10 cellular contexts compared by ENCODE assay signal in genomic region chr1:159171688-159172501, GRCh38. TPM values are rescaled to one million over a fixed set of nuclear protein-coding genes. Genes with fewer than 3 reads are reported as not detected.
DNase-seq lines count a peak whose midpoint lies in the region; ATAC-seq and TF ChIP-seq lines count a peak whose summit lies in the region.
"Had no signal": no experiment of that assay in that cellular context is flagged by ENCODE, and none has a peak within 500 bp of the region (broad histone marks: within the 10 kb centered on the region; RNA-seq: fewer than 3 reads in every experiment).

No MANE protein-coding gene starts in this region.

- H2AK5ac ChIP-seq in mesendoderm (ENCODE audit: low read length): no peak overlapping the region

- no peak overlapping the region for H2BK5ac ChIP-seq in mesendoderm (ENCODE audit: low read length)

- no peak for TF ChIP-seq POLR2A in transverse colon (IDR thresholded peaks at IDR 0.05)

- H3K27me3 ChIP-seq in mesendoderm (ENCODE audit: insufficient read depth, low read length, poor library complexity) (no peaks in the 10 kb centered on the region), transverse colon (peaks cover 40% of the 10 kb centered on the region)

- H3K27ac ChIP-seq in cingulate gyrus (ENCODE audit: low read depth, low read length) (peak overlapping the region; percentile 75), mesendoderm (ENCODE audit: low read depth, low read length) (no peak overlapping the region), transverse colon (peak overlapping the region in 2 of 4 donors; percentile 35 to 61)

- intact Hi-C loops in transverse colon (cut with DNase I; ENCODE audit: low total_unique reads): no loop called here

- H2BK15ac ChIP-seq in mesendoderm (replicated peaks; ENCODE audit: low read depth): no peak overlapping the region

- ATAC-seq in GM21529 (IDR thresholded peaks at IDR 0.05; ENCODE audit: unreplicated experiment) (no peak), HG03469 (IDR thresholded peaks at IDR 0.05; ENCODE audit: unreplicated experiment) (no peak)
- ATAC-seq: K562 had no signal

- WGBS in mesendoderm (ENCODE audit: extremely low coverage, insufficient coverage, low lambda C conversion rate): no CpG with 5 or more reads among the region's 49 CpGs
- WGBS in transverse colon (ENCODE audit: low coverage in 1 of 2), 2 donors: 0 to 9% methylated on average over 1 to 49 of the region's 49 CpGs

- DNase-seq in NCI-H2227 (lab: John Stamatoyannopoulos, UW; ENCODE audit: unreplicated experiment) (peak; percentile 50), NCI-H2227 treated with DMSO at 0.1 percent for 48 hours (lab: John Stamatoyannopoulos, UW) (no peak), mesendoderm (peak; percentile 78), transverse colon (no peak), hepatic stellate cell (ENCODE audit: low spot score) (no peak)
- DNase-seq: ACHN had no signal

- peak overlapping the region; percentile 99 for H3K4me2 ChIP-seq in mesendoderm (ENCODE audit: low read length)

- H4K5ac ChIP-seq in mesendoderm (ENCODE audit: low read length): no peak overlapping the region

- peak overlapping the region; percentile 72 for H3K9ac ChIP-seq in mesendoderm (ENCODE audit: low read length)

- no peaks in the 10 kb centered on the region for H3K9me3 ChIP-seq in transverse colon

- H3K4me3 ChIP-seq in mesendoderm (ENCODE audit: low read length): peak overlapping the region; percentile 79
- peak overlapping the region in 3 of 4 donors; percentile 21 to 41 (median 28) for H3K4me3 ChIP-seq in transverse colon
- H3K4me3 ChIP-seq: K562 had no signal

- no peaks in the 10 kb centered on the region for H3K79me1 ChIP-seq in mesendoderm (ENCODE audit: low read length)

- H3K4me1 ChIP-seq in mesendoderm (ENCODE audit: control insufficient read depth, low read depth, low read length) (peaks cover 3% of the 10 kb centered on the region), transverse colon (peaks cover 0 to 4% (median 0%) of the 10 kb centered on the region in 4 donors)

- peak overlapping the region; percentile 82 for H3K56ac ChIP-seq in mesendoderm (ENCODE audit: low read length)

- no peak for TF ChIP-seq EP300 in transverse colon (IDR thresholded peaks at IDR 0.05; ENCODE audit: low read depth)

- no peaks in the 10 kb centered on the region for H3K36me3 ChIP-seq in mesendoderm (ENCODE audit: control insufficient read depth, insufficient read depth, low read length)
- no peaks in the 10 kb centered on the region for H3K36me3 ChIP-seq in transverse colon

- in situ Hi-C loops in transverse colon (cut with MboI; ENCODE audit: low pct_ligation_motif_present in 1 of 4, low pct_unique_long_range_greater_than_20kb in 1 of 4, low sequenced_read_pairs in 3 of 4): no loop called here

- no peak overlapping the region for H3K4ac ChIP-seq in mesendoderm (ENCODE audit: low read depth, low read length)

- no peak for TF ChIP-seq CTCF in transverse colon (IDR thresholded peaks at IDR 0.05)

- no peaks in the 10 kb centered on the region for H3K79me2 ChIP-seq in mesendoderm (ENCODE audit: control insufficient read depth, insufficient read depth, low read length)

- H2BK120ac ChIP-seq in mesendoderm (ENCODE audit: low read depth, low read length): no peak overlapping the region

- H3K23ac ChIP-seq in mesendoderm (ENCODE audit: low read length): peak overlapping the region; percentile 45

- no peak overlapping the region for H4K8ac ChIP-seq in mesendoderm (ENCODE audit: low read depth, low read length)

- peak overlapping the region; percentile 83 for H3K18ac ChIP-seq in mesendoderm (ENCODE audit: low read length)

RNA-seq across cellular contexts. Expression of gene CADM3, which starts 0.5 kb away (rescaled TPM):
- 2.1 TPM for polyA plus RNA-seq in mesendoderm (2013, experiment 1 of 2)
- polyA plus RNA-seq in mesendoderm (2013, experiment 2 of 2): 2.2 TPM
- total RNA-seq in transverse colon: 1 to 10 TPM; 3.4 to 6.5 (median 5.1) TPM
- total RNA-seq: K562 had no signal

RNA-seq across cellular contexts. Expression of gene ACKR1, which starts 32.8 kb away (rescaled TPM):
- 0.25 TPM for polyA plus RNA-seq in mesendoderm (2013, experiment 1 of 2)
- polyA plus RNA-seq in mesendoderm (2013, experiment 2 of 2): 0.13 TPM
- 10 to 100 TPM in 2 of 4 donors, 1 to 10 TPM in 2; 4.1 to 16.7 (median 9.9) TPM for total RNA-seq in transverse colon

Comparison
In these comparisons a context has a peak if more than half of its experiments do, and no peak if none do; other contexts are left out.
1. DNase-seq: peak in NCI-H2227 (single experiment) and mesendoderm (single experiment); none in NCI-H2227 treated with DMSO at 0.1 percent for 48 hours (single experiment), transverse colon (single experiment) and hepatic stellate cell (single experiment).